In genomic region chr20:50285376-50286173, GRCh38 we compare ENCODE assay signal across 8 cellular contexts.
DNase-seq lines count a peak whose midpoint lies in the region; ATAC-seq and TF ChIP-seq lines count a peak whose summit lies in the region.

No MANE protein-coding gene starts in this region.

- H3K4me2 ChIP-seq in MM.1S (ENCODE audit: low read depth, low read length) = no peak overlapping the region

- BruUV-seq in Panc1 (replicated peaks; lab: Mats Ljungman, UMichigan) = no TSS peak

- in situ Hi-C loops in Panc1 (cut with HindIII; ENCODE audit: low pct_unique_long_range_greater_than_20kb, low sequenced_read_pairs) = loop anchor here (5.0 kb wide), 1 partner anchor 42 kb away; no protein-coding TSS in a partner anchor

- H3K9me3 ChIP-seq in Panc1 (ENCODE audit: control insufficient read depth, insufficient read depth, low read depth, low read length) = no peaks in the 10 kb centered on the region
- H3K9me3 ChIP-seq in skeletal muscle tissue (ENCODE audit: control insufficient read depth in 3 of 3, low read length in 3 of 3) = no peaks in the 10 kb centered on the region
- no peaks in the 10 kb centered on the region for H3K9me3 ChIP-seq in MM.1S (replicated peaks; ENCODE audit: insufficient read depth, low read length)

- peak; percentile 38 to 52 for ATAC-seq in activated T-cell treated with anti-CD3 and anti-CD28 coated beads, Interleukin-2, amount 50 U/mL, for 4 hours
- peak; percentile 57 for ATAC-seq in Panc1

- TF ChIP-seq CTCF in Panc1 (IDR thresholded peaks at IDR 0.05) (no peak), fibroblast of mammary gland (conservative IDR thresholded peaks at IDR 0.05; ENCODE audit: control insufficient read depth, insufficient read depth, low read depth, low read length) (peak; percentile 4), MM.1S (IDR thresholded peaks at IDR 0.05; ENCODE audit: low read length) (no peak)

- no peak for DNase-seq in activated T-cell treated with anti-CD3 and anti-CD28 coated beads, Interleukin-2, amount 50 U/mL, for 4 hours
- DNase-seq in activated T-cell treated with anti-CD3 and anti-CD28 coated beads for 4 hours = no peak
- DNase-seq in Panc1 (ENCODE audit: low read depth, low spot score) = no peak
- DNase-seq in fibroblast of mammary gland (ENCODE audit: low read depth) = peak; percentile 92
- DNase-seq in MM.1S = no peak
- no peak for DNase-seq in NCI-H1436 (lab: John Stamatoyannopoulos, UW)
- DNase-seq in foreskin melanocyte = no peak

- H3K27ac ChIP-seq in Panc1 (ENCODE audit: low read length) = peak overlapping the region; percentile 76
- H3K27ac ChIP-seq in skeletal muscle tissue (ENCODE audit: low read depth, low read length) = peak overlapping the region; percentile 82
- H3K27ac ChIP-seq in MM.1S (ENCODE audit: low read length) = no peak overlapping the region

- H3K36me3 ChIP-seq in Panc1 (ENCODE audit: control insufficient read depth, insufficient read depth, low read length) (no peaks in the 10 kb centered on the region), skeletal muscle tissue (ENCODE audit: control insufficient read depth in 3 of 3, insufficient read depth in 3 of 3, low read length in 3 of 3) (no peaks in the 10 kb centered on the region), MM.1S (replicated peaks; ENCODE audit: insufficient read depth, low read length) (no peaks in the 10 kb centered on the region)

- peaks cover 13% of the 10 kb centered on the region for H3K4me1 Mint-ChIP-seq in activated T-cell treated with anti-CD3 and anti-CD28 coated beads, Interleukin-2, amount 50 U/mL, for 4 hours (ENCODE audit: low read depth)

- H3K27me3 ChIP-seq in Panc1 (ENCODE audit: control insufficient read depth, insufficient read depth, low read length) (no peaks in the 10 kb centered on the region), skeletal muscle tissue (ENCODE audit: control insufficient read depth in 3 of 3, insufficient read depth in 3 of 3, low read length in 3 of 3) (no peaks in the 10 kb centered on the region), MM.1S (replicated peaks; ENCODE audit: insufficient read depth, low read length) (peaks cover 93% of the 10 kb centered on the region)

- H3K9ac ChIP-seq in skeletal muscle tissue (ENCODE audit: low read depth in 1 of 3, low read length in 3 of 3) = peak overlapping the region; percentile 10 to 64 (median 11)
- no peak overlapping the region for H3K9ac ChIP-seq in MM.1S (ENCODE audit: low read length)

- H3K79me2 ChIP-seq in MM.1S (ENCODE audit: low read length) = no peaks in the 10 kb centered on the region

- H3K4me1 ChIP-seq in Panc1 (ENCODE audit: control insufficient read depth, insufficient read depth, low read length) (peaks cover 37% of the 10 kb centered on the region), skeletal muscle tissue (ENCODE audit: control insufficient read depth in 3 of 3, insufficient read depth in 3 of 3, low read length in 3 of 3) (peaks cover 33 to 51% (median 48%) of the 10 kb centered on the region in 3 donors), MM.1S (ENCODE audit: low read length) (no peaks in the 10 kb centered on the region)

- no peak overlapping the region for H3K4me3 Mint-ChIP-seq in activated T-cell treated with anti-CD3 and anti-CD28 coated beads, Interleukin-2, amount 50 U/mL, for 4 hours

- H3K27me3 Mint-ChIP-seq in activated T-cell treated with anti-CD3 and anti-CD28 coated beads, Interleukin-2, amount 50 U/mL, for 4 hours (ENCODE audit: low read depth) = peaks cover 11% of the 10 kb centered on the region

- H3K4me3 ChIP-seq in Panc1 (ENCODE audit: low read depth in 2 of 2, low read length in 2 of 2) = peak overlapping the region in 1 of 2 experiments; percentile 30; a peak in 1 of 4 replicates
- H3K4me3 ChIP-seq in fibroblast of mammary gland (ENCODE audit: control insufficient read depth, low read depth, low read length) = no peak overlapping the region
- H3K4me3 ChIP-seq in skeletal muscle tissue (ENCODE audit: low read length in 3 of 3) = no peak overlapping the region
- no peak overlapping the region for H3K4me3 ChIP-seq in MM.1S (ENCODE audit: low read length)

- H3K9me3 Mint-ChIP-seq in activated T-cell treated with anti-CD3 and anti-CD28 coated beads, Interleukin-2, amount 50 U/mL, for 4 hours = no peaks in the 10 kb centered on the region

- POLR2A ChIA-PET in Panc1 (lab: Charles Lee) = interaction anchor here (0.8 to 0.9 kb wide), 2 partner anchors 11 to 44 kb away, joined by 3 to 4 read pairs; no protein-coding TSS in a partner anchor

- H4K20me1 ChIP-seq in MM.1S (ENCODE audit: insufficient read depth, low read length) = no peaks in the 10 kb centered on the region

- H3F3A ChIP-seq in MM.1S (ENCODE audit: insufficient read depth, low read length) = no peaks in the 10 kb centered on the region

- H3K9me2 ChIP-seq in MM.1S (replicated peaks; ENCODE audit: insufficient read depth, low read length) = no peaks in the 10 kb centered on the region

- CTCF ChIA-PET in Panc1 (lab: Charles Lee) = no interaction called here

- H3K36me3 Mint-ChIP-seq in activated T-cell treated with anti-CD3 and anti-CD28 coated beads, Interleukin-2, amount 50 U/mL, for 4 hours (ENCODE audit: insufficient read depth) = no peaks in the 10 kb centered on the region

- intact Hi-C loops in Panc1 (cut with micrococcal nuclease; ENCODE audit: unreplicated experiment) = no loop called here

- H2AFZ ChIP-seq in MM.1S (ENCODE audit: low read length) = no peak overlapping the region
